ENCODE assay signal across 15 cellular contexts in the genomic region with DNA sequence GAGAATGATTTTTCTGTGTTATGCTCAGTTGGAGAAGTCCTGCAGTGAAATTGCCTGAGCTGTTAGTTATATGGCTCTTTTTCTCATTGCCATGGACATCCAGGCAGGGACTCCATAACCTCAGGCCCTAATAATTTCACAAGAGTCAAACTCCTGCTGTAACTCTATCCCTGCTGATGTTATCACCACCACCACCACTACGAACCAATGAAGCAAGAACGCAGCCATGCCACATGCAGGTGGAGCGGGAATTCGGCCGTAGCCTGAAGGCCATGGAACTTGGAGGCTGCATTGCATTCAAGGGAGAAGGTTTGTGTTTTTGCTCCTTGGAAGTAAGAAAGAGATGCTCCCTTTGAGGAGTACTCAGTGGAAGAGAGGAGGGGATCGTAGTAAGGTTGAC. TPM values are rescaled to one million over a fixed set of nuclear protein-coding genes. Genes with fewer than 3 reads are reported as not detected.
DNase-seq lines count a peak whose midpoint lies in the region; ATAC-seq, FAIRE-seq and TF ChIP-seq lines count a peak whose summit lies in the region.
"Had no signal": no experiment of that assay in that cellular context is flagged by ENCODE, and none has a peak within 500 bp of the region (broad histone marks: within the 10 kb centered on the region; RNA-seq: fewer than 3 reads in every experiment).

No MANE protein-coding gene starts in this region.

- no peak overlapping the region for H3K27ac ChIP-seq in K562 (ENCODE audit: extremely low read depth, low read depth, low read length)
- no peak overlapping the region for H3K27ac ChIP-seq in trophoblast cell (ENCODE audit: low read depth, low read length)
- H3K27ac ChIP-seq in coronary artery = no peak overlapping the region
- H3K27ac ChIP-seq: BLaER1 treated with 17β-estradiol and CSF1 and Interleukin-3, amounts not matched to agents 10 nM and 100 nM had no signal

- H3K9ac ChIP-seq in K562 (ENCODE audit: insufficient read depth in 1 of 2, low read depth in 2 of 2, low read length in 2 of 2) (no peak overlapping the region), trophoblast cell (ENCODE audit: low read length) (no peak overlapping the region)
- H3K9ac ChIP-seq: BLaER1 treated with 17β-estradiol and CSF1 and Interleukin-3, amounts not matched to agents 10 nM and 100 nM had no signal

- FAIRE-seq in K562 (lab: Jason Lieb, UNC) = no peak
- FAIRE-seq: HepG2, HTR-8/SVneo had no signal

- no peak overlapping the region for H2BK5ac ChIP-seq in trophoblast cell (ENCODE audit: low read depth, low read length, poor library complexity)

- H3K79me1 ChIP-seq in trophoblast cell (ENCODE audit: low read length) = no peaks in the 10 kb centered on the region

- H4K20me1 ChIP-seq in K562 (replicated peaks; ENCODE audit: control insufficient read depth, insufficient read depth, low read length) = no peaks in the 10 kb centered on the region
- H4K20me1 ChIP-seq: BLaER1 treated with 17β-estradiol and CSF1 and Interleukin-3, amounts not matched to agents 10 nM and 100 nM had no signal

- CTCF ChIA-PET in K562 (lab: Yijun Ruan, JAX; ENCODE audit: low intra/inter-chr PET ratio) = no interaction called here

- no peak for TF ChIP-seq CTCF in BE2C (IDR thresholded peaks at IDR 0.05; ENCODE audit: low read depth, low read length)
- no peak for TF ChIP-seq CTCF in K562 (IDR thresholded peaks at IDR 0.05 in 2 of 3, conservative IDR thresholded peaks at IDR 0.05 in 1 of 3; ENCODE audit: insufficient read depth in 2 of 3, low read depth in 1 of 3, low read length in 3 of 3)
- TF ChIP-seq CTCF in coronary artery (IDR thresholded peaks at IDR 0.05) = no peak

- BruUV-seq in K562 (replicated peaks; lab: Mats Ljungman, UMichigan) = no TSS peak

- no peaks in the 10 kb centered on the region for H3K27me3 ChIP-seq in BE2C
- peaks cover 19 to 28% of the 10 kb centered on the region in 2 experiments for H3K27me3 ChIP-seq in K562 (ENCODE audit: control insufficient read depth in 2 of 2, insufficient read depth in 2 of 2, low read length in 2 of 2)
- no peaks in the 10 kb centered on the region for H3K27me3 ChIP-seq in trophoblast cell (ENCODE audit: insufficient read depth, low read length)
- H3K27me3 ChIP-seq: BLaER1 treated with 17β-estradiol and CSF1 and Interleukin-3, amounts not matched to agents 10 nM and 100 nM had no signal

- intact Hi-C loops in K562 (cut with micrococcal nuclease) = no loop called here

- in situ Hi-C loops in K562 (cut with MboI) = no loop called here

- H3K14ac ChIP-seq in trophoblast cell (ENCODE audit: low read length) = no peak overlapping the region

- WGBS in K562 (ENCODE audit: insufficient coverage, low coverage, missing lambda C conversion rate) = 0% methylated on average over 6 of the region's 6 CpGs
- no CpG with 5 or more reads among the region's 6 CpGs for WGBS in trophoblast cell (ENCODE audit: extremely low coverage, insufficient coverage, insufficient read length)

- no peak overlapping the region for H4K12ac ChIP-seq in trophoblast cell (ENCODE audit: low read depth, low read length)

- POLR2A ChIA-PET in K562 (lab: Yijun Ruan, JAX) = interaction anchor here (1.1 kb wide), 1 partner anchor 17 kb away, joined by 3 read pairs; no protein-coding TSS in a partner anchor

- H2BK120ac ChIP-seq in trophoblast cell (ENCODE audit: insufficient read depth, low read length, poor library complexity) = no peak overlapping the region

- H3K4me1 ChIP-seq in BE2C = no peaks in the 10 kb centered on the region
- H3K4me1 ChIP-seq in K562 (replicated peaks in 1 of 2; ENCODE audit: control insufficient read depth in 2 of 2, insufficient read depth in 2 of 2, low read length in 2 of 2) = no peaks in the 10 kb centered on the region
- no peaks in the 10 kb centered on the region for H3K4me1 ChIP-seq in trophoblast cell (ENCODE audit: control insufficient read depth in 1 of 2, insufficient read depth in 2 of 2, low read length in 2 of 2)
- H3K4me1 ChIP-seq: BLaER1 treated with 17β-estradiol and CSF1 and Interleukin-3, amounts not matched to agents 10 nM and 100 nM had no signal

- no peak overlapping the region for H3K23ac ChIP-seq in trophoblast cell (ENCODE audit: low read length)

- H3K4me3 ChIP-seq in BE2C (ENCODE audit: low read depth, low read length) (no peak overlapping the region), K562 (no peak overlapping the region), trophoblast cell (ENCODE audit: low read depth, low read length) (no peak overlapping the region), coronary artery (no peak overlapping the region)
- H3K4me3 ChIP-seq: BLaER1 treated with 17β-estradiol and CSF1 and Interleukin-3, amounts not matched to agents 10 nM and 100 nM had no signal

- no peak overlapping the region for H4K8ac ChIP-seq in trophoblast cell (ENCODE audit: low read depth, low read length)

- H3K79me2 ChIP-seq in K562 (ENCODE audit: control insufficient read depth, insufficient read depth, low read length) (no peaks in the 10 kb centered on the region), trophoblast cell (ENCODE audit: control insufficient read depth, insufficient read depth, low read length, poor library complexity) (no peaks in the 10 kb centered on the region)

- DNase-seq in BE2C (peak; percentile 41), NCI-H526 (lab: John Stamatoyannopoulos, UW) (peak; percentile 22 to 36), K562 (ENCODE audit: extremely low read depth in 1 of 4, low spot score in 3 of 4) (no peak), trophoblast cell (peak; percentile 81 to 91), coronary artery (ENCODE audit: low spot score) (no peak), SHP77 treated with DMSO at 0.1 percent for 48 hours (lab: John Stamatoyannopoulos, UW) (no peak), activated gamma-delta T cell treated with Interleukin-2 at 50 U/mL for 16 hours (no peak)
- DNase-seq: 8988T; AML-193; CD4-positive, CD25-positive, alpha-beta regulatory T cell; DMS53; HCEC 1CT had no signal

- TF ChIP-seq POLR2A in K562 (conservative IDR thresholded peaks at IDR 0.05) = no peak

- no peaks in the 10 kb centered on the region for H3K9me1 ChIP-seq in K562 (ENCODE audit: control insufficient read depth, insufficient read depth, low read length)

- TF ChIP-seq EP300 in K562 (IDR thresholded peaks at IDR 0.05; ENCODE audit: low read length) = no peak

- H3K18ac ChIP-seq in trophoblast cell (ENCODE audit: low read length) = no peak overlapping the region

- no peak overlapping the region for H4K91ac ChIP-seq in trophoblast cell (ENCODE audit: low read depth, low read length)

- no peak overlapping the region for H2AK5ac ChIP-seq in trophoblast cell (ENCODE audit: low read length)

- no peak overlapping the region for H3K4me2 ChIP-seq in K562 (ENCODE audit: insufficient read depth, low read length)
- H3K4me2 ChIP-seq in trophoblast cell (ENCODE audit: low read length) = no peak overlapping the region
- H3K4me2 ChIP-seq: BLaER1 treated with 17β-estradiol and CSF1 and Interleukin-3, amounts not matched to agents 10 nM and 100 nM had no signal

- H3K4ac ChIP-seq in trophoblast cell (ENCODE audit: low read depth, low read length) = no peak overlapping the region

- TF ChIP-seq RAD21 in K562 (CRISPR knock-in tag; conservative IDR thresholded peaks at IDR 0.05 in 1 of 2, IDR thresholded peaks at IDR 0.05 in 1 of 2) = no peak

- no peak for ATAC-seq in K562
- ATAC-seq: HepG2 had no signal

- H2AFZ ChIP-seq in K562 (ENCODE audit: low read depth, low read length) (no peak overlapping the region), trophoblast cell (ENCODE audit: insufficient read depth, low read length, poor library complexity) (no peak overlapping the region)

- no peak overlapping the region for H2BK12ac ChIP-seq in trophoblast cell (ENCODE audit: low read length)

- H3K36me3 ChIP-seq in BE2C (no peaks in the 10 kb centered on the region), K562 (ENCODE audit: control insufficient read depth, insufficient read depth, low read length) (no peaks in the 10 kb centered on the region), trophoblast cell (ENCODE audit: control insufficient read depth in 1 of 2, insufficient read depth in 2 of 2, low read length in 2 of 2) (no peaks in the 10 kb centered on the region)
- H3K36me3 ChIP-seq: BLaER1 treated with 17β-estradiol and CSF1 and Interleukin-3, amounts not matched to agents 10 nM and 100 nM had no signal

- no peaks in the 10 kb centered on the region for H3K9me3 ChIP-seq in BE2C
- no peaks in the 10 kb centered on the region for H3K9me3 ChIP-seq in K562 (replicated peaks; ENCODE audit: control insufficient read depth, insufficient read depth, low read depth, low read length)
- H3K9me3 ChIP-seq in trophoblast cell (ENCODE audit: insufficient read depth, low read depth, low read length) = no peaks in the 10 kb centered on the region

RNA-seq across cellular contexts. Expression of a gene that starts 16.8 kb away (rescaled TPM):
- 3.1 TPM for polyA plus RNA-seq in BE2C (2012; ENCODE audit: insufficient read depth, insufficient read length, low read depth)
- total RNA-seq in K562 (2011; cell fraction: chromatin; rRNA removed; ENCODE audit: low replicate concordance) = 0.30 TPM in 1 of 2 replicates, not detected in the other
- 0.17 TPM in 1 of 2 replicates, not detected in the other for total RNA-seq in K562 (2011; cell fraction: nucleolus; rRNA removed)
- not detected in 2 replicates for total RNA-seq in K562 (2011; cell fraction: nucleoplasm; rRNA removed)
- total RNA-seq in K562 (2014; rRNA removed) = not detected in 2 replicates
- not detected in 2 replicates for total RNA-seq in K562 (2014; rRNA removed; fragmentation: Illumina TruSeq; extraction: Trizol)
- total RNA-seq in K562 (2015; rRNA removed; fragmentation: Illumina TruSeq; extraction: Trizol) = not detected in 2 replicates
- 0.07 and 0.18 TPM in 2 replicates for total RNA-seq in K562 (2021)
- polyA plus RNA-seq in K562 (2011; rRNA removed) = 0.01 and 0.03 TPM in 2 replicates
- 0.01 and 0.15 TPM in 2 replicates for polyA plus RNA-seq in K562 (2011; cell fraction: cytosol; rRNA removed)
- 0.03 and 0.26 TPM in 2 replicates for polyA plus RNA-seq in K562 (2011; cell fraction: nucleus; rRNA removed)
- 0.03 and 0.05 TPM in 2 replicates for polyA plus RNA-seq in K562 (2012)
- polyA plus RNA-seq in K562 (2014; fragmentation: Illumina TruSeq; extraction: Trizol) = 0.04 TPM in 1 of 2 replicates, not detected in the other
- not detected for polyA plus RNA-seq in K562 (2014; fragmentation: Nextera tagmentation; extraction: Ambion mirVana)
- polyA plus RNA-seq in K562 (2014; rRNA removed) = 0.01 and 0.16 TPM in 2 replicates
- polyA minus RNA-seq in K562 (2011; rRNA and poly(A)+ RNA removed) = not detected in 2 replicates
- polyA minus RNA-seq in K562 (2011; cell fraction: cytosol; rRNA and poly(A)+ RNA removed) = not detected in 2 replicates
- 0.13 TPM in 1 of 2 replicates, not detected in the other for polyA minus RNA-seq in K562 (2011; cell fraction: nucleus; rRNA and poly(A)+ RNA removed)
- polyA plus RNA-seq in trophoblast cell (2013) = 0.26 and 0.31 TPM in 2 replicates

RNA-seq across cellular contexts. Expression of a gene that starts 38.9 kb away (rescaled TPM):
- polyA plus RNA-seq in BE2C (2012; ENCODE audit: insufficient read depth, insufficient read length, low read depth) = 2.6 TPM
- 9.8 and 19.4 TPM in 2 replicates for total RNA-seq in K562 (2011; cell fraction: chromatin; rRNA removed; ENCODE audit: low replicate concordance)
- 37.8 and 41.2 TPM in 2 replicates for total RNA-seq in K562 (2011; cell fraction: nucleolus; rRNA removed)
- 37.2 and 43.2 TPM in 2 replicates for total RNA-seq in K562 (2011; cell fraction: nucleoplasm; rRNA removed)
- 11.4 and 13.1 TPM in 2 replicates for total RNA-seq in K562 (2014; rRNA removed)
- 18.9 and 19.8 TPM in 2 replicates for total RNA-seq in K562 (2014; rRNA removed; fragmentation: Illumina TruSeq; extraction: Trizol)
- total RNA-seq in K562 (2015; rRNA removed; fragmentation: Illumina TruSeq; extraction: Trizol) = 11.4 and 11.7 TPM in 2 replicates
- total RNA-seq in K562 (2021) = 15.6 and 17.3 TPM in 2 replicates
- polyA plus RNA-seq in K562 (2011; rRNA removed) = 42.7 and 43.5 TPM in 2 replicates
- polyA plus RNA-seq in K562 (2011; cell fraction: cytosol; rRNA removed) = 30.7 and 36.1 TPM in 2 replicates
- polyA plus RNA-seq in K562 (2011; cell fraction: nucleus; rRNA removed) = 15.2 and 18.2 TPM in 2 replicates
- polyA plus RNA-seq in K562 (2012) = 31.1 and 33.9 TPM in 2 replicates
- polyA plus RNA-seq in K562 (2014; fragmentation: Illumina TruSeq; extraction: Trizol) = 18.5 and 21.4 TPM in 2 replicates
- 100 to 1,000 TPM; 123 to 142 TPM for polyA plus RNA-seq in K562 (2014; fragmentation: Nextera tagmentation; extraction: Ambion mirVana)
- polyA plus RNA-seq in K562 (2014; rRNA removed) = 21.6 and 21.8 TPM in 2 replicates
- polyA minus RNA-seq in K562 (2011; rRNA and poly(A)+ RNA removed) = 15.9 and 16.5 TPM in 2 replicates
- 3.9 and 13.7 TPM in 2 replicates for polyA minus RNA-seq in K562 (2011; cell fraction: cytosol; rRNA and poly(A)+ RNA removed)
- polyA minus RNA-seq in K562 (2011; cell fraction: nucleus; rRNA and poly(A)+ RNA removed) = 3.7 and 4.2 TPM in 2 replicates
- polyA plus RNA-seq in trophoblast cell (2013) = 13.7 and 13.8 TPM in 2 replicates

Comparison
In these comparisons a context has a peak if more than half of its experiments do, and no peak if none do; other contexts are left out.
1. DNase-seq: peak in BE2C (single experiment), NCI-H526 (2 of 2) and trophoblast cell (2 of 2); none in K562 (0 of 4), coronary artery (single experiment), SHP77 treated with DMSO at 0.1 percent for 48 hours (single experiment) and activated gamma-delta T cell treated with Interleukin-2 at 50 U/mL for 16 hours (single experiment).